ENCODE assay signal across 2 cellular contexts in genomic region chr2:129976969-129977368, GRCh38. TPM values are rescaled to one million over a fixed set of nuclear protein-coding genes. Genes with fewer than 3 reads are reported as not detected.
"Had no signal": no experiment of that assay in that cellular context is flagged by ENCODE, and none has a peak within 500 bp of the region (broad histone marks: within the 10 kb centered on the region; RNA-seq: fewer than 3 reads in every experiment).

No MANE protein-coding gene starts in this region.

RNA-seq across cellular contexts. Expression of gene RAB6C, which starts 2.5 kb away (rescaled TPM):
- polyA plus RNA-seq: naive thymus-derived CD8-positive, alpha-beta T cell; smooth muscle cell had no signal
